1 cellular context compared by ENCODE assay signal in the genomic region with DNA sequence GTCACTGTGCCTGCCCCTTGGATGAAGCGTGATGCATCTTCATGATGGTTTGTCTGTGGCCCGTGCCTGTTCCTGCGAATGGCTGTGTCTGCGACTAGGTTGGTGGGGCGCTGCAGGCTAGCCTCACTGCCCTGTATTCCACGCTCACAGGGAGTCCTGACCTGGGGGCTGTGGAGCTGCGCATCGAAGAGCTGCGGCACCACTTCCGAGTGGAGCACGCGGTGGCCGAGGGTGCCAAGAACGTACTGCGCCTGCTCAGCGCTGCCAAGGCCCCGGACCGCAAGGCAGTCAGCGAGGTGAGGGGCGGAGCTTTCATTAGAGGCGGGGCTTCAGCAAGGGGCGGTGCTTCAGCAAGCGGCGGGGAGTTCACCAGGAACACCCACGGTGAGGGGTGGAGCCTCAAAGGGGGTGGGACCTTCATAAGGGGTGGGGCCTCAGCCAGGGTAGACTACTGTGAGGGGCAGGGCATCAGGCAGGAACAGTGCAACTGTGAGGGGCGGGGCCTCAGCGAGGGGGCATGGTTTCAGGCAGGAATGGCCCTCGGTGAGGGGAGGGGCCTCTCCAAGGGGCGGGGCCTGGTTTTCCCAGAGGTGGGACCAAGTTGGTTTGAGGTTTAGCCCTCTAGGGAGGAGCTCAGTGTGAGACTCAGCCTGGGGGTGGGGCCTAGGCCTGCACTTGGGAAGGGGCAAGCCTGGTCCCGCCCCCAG.
TF ChIP-seq lines count a peak whose summit lies in the region.

No MANE protein-coding gene starts in this region.

TF ChIP-seq in K562, 482 proteins besides CTCF, POLR2A, EP300 and RAD21 (continued from another document and continues in another):
- TF ChIP-seq CBX3 (IDR thresholded peaks at IDR 0.05; ENCODE audit: borderline replicate concordance in 1 of 2, low read length in 2 of 2) (peak in 1 of 2 experiments; percentile 91; a peak in 1 of 3 replicates), DACH1 (IDR thresholded peaks at IDR 0.05; ENCODE audit: partially characterized antibody) (no peak), MIER1 (IDR thresholded peaks at IDR 0.05; ENCODE audit: low read depth) (no peak), E2F4 (CRISPR knock-in tag; IDR thresholded peaks at IDR 0.05; ENCODE audit: low read depth) (no peak), MYC (IDR thresholded peaks at IDR 0.05; ENCODE audit: low read depth, low read length) (peak; percentile 68), MYC (CRISPR knock-in tag; IDR thresholded peaks at IDR 0.05; ENCODE audit: borderline replicate concordance, low read depth) (no peak), SRF (CRISPR knock-in tag; IDR thresholded peaks at IDR 0.05) (no peak; a peak in 1 of 4 replicates), POLR2AphosphoS5 (IDR thresholded peaks at IDR 0.05; ENCODE audit: control insufficient read depth, insufficient read depth, low read depth, low read length) (no peak), ZNF174 (CRISPR knock-in tag; IDR thresholded peaks at IDR 0.05) (no peak), ZFP36 (IDR thresholded peaks at IDR 0.05; ENCODE audit: low read depth, low read length, partially characterized antibody) (no peak), PATZ1 (CRISPR knock-in tag; IDR thresholded peaks at IDR 0.05; ENCODE audit: borderline replicate concordance) (no peak), GTF2F1 (IDR thresholded peaks at IDR 0.05; ENCODE audit: low read depth, low read length) (no peak), CREBBP (IDR thresholded peaks at IDR 0.05; ENCODE audit: low read depth, low read length) (no peak), YY1 (IDR thresholded peaks at IDR 0.05; ENCODE audit: borderline replicate concordance in 1 of 3, control insufficient read depth in 1 of 3, extremely low read depth in 1 of 3, insufficient read depth in 3 of 3, insufficient read length in 1 of 3, insufficient replicate concordance in 2 of 3, low read depth in 1 of 3, low read length in 2 of 3) (peak in 1 of 3 experiments; percentile 29), ZNF354B (CRISPR knock-in tag; IDR thresholded peaks at IDR 0.05) (no peak), SRSF3 (IDR thresholded peaks at IDR 0.05; ENCODE audit: insufficient read depth, low read length) (no peak), EZH2 (IDR thresholded peaks at IDR 0.05; ENCODE audit: borderline replicate concordance, low read depth, low read length) (no peak), U2AF1 (optimal IDR thresholded peaks at IDR 0.05; ENCODE audit: low read depth, low read length) (no peak), NFXL1 (CRISPR knock-in tag; IDR thresholded peaks at IDR 0.05) (no peak), FOXP1 (CRISPR knock-in tag; IDR thresholded peaks at IDR 0.05) (no peak), SAFB (IDR thresholded peaks at IDR 0.05; ENCODE audit: borderline replicate concordance, low read depth, low read length) (no peak), HOXB6 (CRISPR knock-in tag; IDR thresholded peaks at IDR 0.05; ENCODE audit: borderline replicate concordance) (no peak), NFYB (IDR thresholded peaks at IDR 0.05; ENCODE audit: extremely low read depth, insufficient read length) (no peak), PRMT5 (CRISPR knock-in tag; IDR thresholded peaks at IDR 0.05) (no peak), RUNX1 (IDR thresholded peaks at IDR 0.05; ENCODE audit: low read depth) (0 out of 2 replicates have a peak, but pooled peaks have one; percentile 24), KDM1A (IDR thresholded peaks at IDR 0.05) (no peak), RFX7 (CRISPR knock-in tag; IDR thresholded peaks at IDR 0.05) (no peak), TEAD4 (IDR thresholded peaks at IDR 0.05; ENCODE audit: low read length) (no peak), TEAD4 (CRISPR knock-in tag; IDR thresholded peaks at IDR 0.05; ENCODE audit: borderline replicate concordance) (no peak), SP2 (IDR thresholded peaks at IDR 0.05; ENCODE audit: extremely low read depth, low read depth, low read length, poor library complexity, severe bottlenecking) (no peak), ZNF551 (CRISPR knock-in tag; IDR thresholded peaks at IDR 0.05) (no peak), ZNF146 (CRISPR knock-in tag; IDR thresholded peaks at IDR 0.05; ENCODE audit: unreplicated experiment) (no peak), CBFA2T2 (conservative IDR thresholded peaks at IDR 0.05) (no peak), PCBP1 (IDR thresholded peaks at IDR 0.05; ENCODE audit: low read depth, low read length, poor library complexity, severe bottlenecking) (no peak), KDM2B (CRISPR knock-in tag; IDR thresholded peaks at IDR 0.05) (peak; percentile 63; the same call in 1 of the 2 replicates), SAP30 (IDR thresholded peaks at IDR 0.05; ENCODE audit: borderline replicate concordance, insufficient read depth, low read depth, low read length, poor library complexity, severe bottlenecking) (no peak), RBM34 (IDR thresholded peaks at IDR 0.05; ENCODE audit: borderline replicate concordance, insufficient read depth, low read length) (no peak), HLTF (IDR thresholded peaks at IDR 0.05) (no peak), POLR2G (IDR thresholded peaks at IDR 0.05; ENCODE audit: low read depth, low read length) (peak; percentile 65), NUFIP1 (IDR thresholded peaks at IDR 0.05; ENCODE audit: partially characterized antibody) (no peak), PHTF2 (CRISPR knock-in tag; IDR thresholded peaks at IDR 0.05) (no peak), SIRT6 (IDR thresholded peaks at IDR 0.05; ENCODE audit: low read depth, low read length) (no peak), HDGF (IDR thresholded peaks at IDR 0.05) (peak; percentile 61; the same call in 1 of the 2 replicates), ZNF76 (CRISPR knock-in tag; IDR thresholded peaks at IDR 0.05; ENCODE audit: borderline replicate concordance) (no peak), MBD2 (IDR thresholded peaks at IDR 0.05; ENCODE audit: borderline replicate concordance, low read depth) (no peak), RBM14 (IDR thresholded peaks at IDR 0.05; ENCODE audit: borderline replicate concordance, insufficient read depth, low read depth, low read length) (no peak), TFE3 (CRISPR knock-in tag; IDR thresholded peaks at IDR 0.05) (no peak), ZKSCAN3 (CRISPR knock-in tag; IDR thresholded peaks at IDR 0.05) (no peak), TGIF2 (CRISPR knock-in tag; IDR thresholded peaks at IDR 0.05) (no peak), ZNF75A (CRISPR knock-in tag; IDR thresholded peaks at IDR 0.05) (no peak), ZNF785 (CRISPR knock-in tag; IDR thresholded peaks at IDR 0.05) (no peak), KDM4B (IDR thresholded peaks at IDR 0.05; ENCODE audit: borderline replicate concordance in 2 of 2, low read depth in 1 of 2) (peak in 1 of 2 experiments; percentile 24; a peak in 1 of 4 replicates), SETDB1 (IDR thresholded peaks at IDR 0.05; ENCODE audit: low read length) (peak; percentile 45), SMARCB1 (IDR thresholded peaks at IDR 0.05; ENCODE audit: insufficient read length, low read depth) (no peak), ZBED1 (IDR thresholded peaks at IDR 0.05) (peak; percentile 34; the same call in 1 of the 2 replicates)
- TF ChIP-seq, protein P1, sequence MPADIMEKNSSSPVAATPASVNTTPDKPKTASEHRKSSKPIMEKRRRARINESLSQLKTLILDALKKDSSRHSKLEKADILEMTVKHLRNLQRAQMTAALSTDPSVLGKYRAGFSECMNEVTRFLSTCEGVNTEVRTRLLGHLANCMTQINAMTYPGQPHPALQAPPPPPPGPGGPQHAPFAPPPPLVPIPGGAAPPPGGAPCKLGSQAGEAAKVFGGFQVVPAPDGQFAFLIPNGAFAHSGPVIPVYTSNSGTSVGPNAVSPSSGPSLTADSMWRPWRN (IDR thresholded peaks at IDR 0.05; ENCODE audit: low read depth), result no peak
- TF ChIP-seq, protein P2, sequence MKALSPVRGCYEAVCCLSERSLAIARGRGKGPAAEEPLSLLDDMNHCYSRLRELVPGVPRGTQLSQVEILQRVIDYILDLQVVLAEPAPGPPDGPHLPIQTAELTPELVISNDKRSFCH (CRISPR knock-in tag; IDR thresholded peaks at IDR 0.05), result no peak
- TF ChIP-seq, protein P2 (tag; IDR thresholded peaks at IDR 0.05), result no peak
- TF ChIP-seq, protein P3, sequence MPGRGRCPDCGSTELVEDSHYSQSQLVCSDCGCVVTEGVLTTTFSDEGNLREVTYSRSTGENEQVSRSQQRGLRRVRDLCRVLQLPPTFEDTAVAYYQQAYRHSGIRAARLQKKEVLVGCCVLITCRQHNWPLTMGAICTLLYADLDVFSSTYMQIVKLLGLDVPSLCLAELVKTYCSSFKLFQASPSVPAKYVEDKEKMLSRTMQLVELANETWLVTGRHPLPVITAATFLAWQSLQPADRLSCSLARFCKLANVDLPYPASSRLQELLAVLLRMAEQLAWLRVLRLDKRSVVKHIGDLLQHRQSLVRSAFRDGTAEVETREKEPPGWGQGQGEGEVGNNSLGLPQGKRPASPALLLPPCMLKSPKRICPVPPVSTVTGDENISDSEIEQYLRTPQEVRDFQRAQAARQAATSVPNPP (IDR thresholded peaks at IDR 0.05; ENCODE audit: borderline replicate concordance, insufficient read depth, insufficient read length), result no peak
- TF ChIP-seq, protein P4, sequence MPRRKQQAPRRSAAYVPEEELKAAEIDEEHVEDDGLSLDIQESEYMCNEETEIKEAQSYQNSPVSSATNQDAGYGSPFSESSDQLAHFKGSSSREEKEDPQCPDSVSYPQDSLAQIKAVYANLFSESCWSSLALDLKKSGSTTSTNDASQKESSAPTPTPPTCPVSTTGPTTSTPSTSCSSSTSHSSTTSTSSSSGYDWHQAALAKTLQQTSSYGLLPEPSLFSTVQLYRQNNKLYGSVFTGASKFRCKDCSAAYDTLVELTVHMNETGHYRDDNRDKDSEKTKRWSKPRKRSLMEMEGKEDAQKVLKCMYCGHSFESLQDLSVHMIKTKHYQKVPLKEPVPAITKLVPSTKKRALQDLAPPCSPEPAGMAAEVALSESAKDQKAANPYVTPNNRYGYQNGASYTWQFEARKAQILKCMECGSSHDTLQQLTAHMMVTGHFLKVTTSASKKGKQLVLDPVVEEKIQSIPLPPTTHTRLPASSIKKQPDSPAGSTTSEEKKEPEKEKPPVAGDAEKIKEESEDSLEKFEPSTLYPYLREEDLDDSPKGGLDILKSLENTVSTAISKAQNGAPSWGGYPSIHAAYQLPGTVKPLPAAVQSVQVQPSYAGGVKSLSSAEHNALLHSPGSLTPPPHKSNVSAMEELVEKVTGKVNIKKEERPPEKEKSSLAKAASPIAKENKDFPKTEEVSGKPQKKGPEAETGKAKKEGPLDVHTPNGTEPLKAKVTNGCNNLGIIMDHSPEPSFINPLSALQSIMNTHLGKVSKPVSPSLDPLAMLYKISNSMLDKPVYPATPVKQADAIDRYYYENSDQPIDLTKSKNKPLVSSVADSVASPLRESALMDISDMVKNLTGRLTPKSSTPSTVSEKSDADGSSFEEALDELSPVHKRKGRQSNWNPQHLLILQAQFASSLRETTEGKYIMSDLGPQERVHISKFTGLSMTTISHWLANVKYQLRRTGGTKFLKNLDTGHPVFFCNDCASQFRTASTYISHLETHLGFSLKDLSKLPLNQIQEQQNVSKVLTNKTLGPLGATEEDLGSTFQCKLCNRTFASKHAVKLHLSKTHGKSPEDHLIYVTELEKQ (CRISPR knock-in tag; IDR thresholded peaks at IDR 0.05), result no peak
- TF ChIP-seq, protein P5, sequence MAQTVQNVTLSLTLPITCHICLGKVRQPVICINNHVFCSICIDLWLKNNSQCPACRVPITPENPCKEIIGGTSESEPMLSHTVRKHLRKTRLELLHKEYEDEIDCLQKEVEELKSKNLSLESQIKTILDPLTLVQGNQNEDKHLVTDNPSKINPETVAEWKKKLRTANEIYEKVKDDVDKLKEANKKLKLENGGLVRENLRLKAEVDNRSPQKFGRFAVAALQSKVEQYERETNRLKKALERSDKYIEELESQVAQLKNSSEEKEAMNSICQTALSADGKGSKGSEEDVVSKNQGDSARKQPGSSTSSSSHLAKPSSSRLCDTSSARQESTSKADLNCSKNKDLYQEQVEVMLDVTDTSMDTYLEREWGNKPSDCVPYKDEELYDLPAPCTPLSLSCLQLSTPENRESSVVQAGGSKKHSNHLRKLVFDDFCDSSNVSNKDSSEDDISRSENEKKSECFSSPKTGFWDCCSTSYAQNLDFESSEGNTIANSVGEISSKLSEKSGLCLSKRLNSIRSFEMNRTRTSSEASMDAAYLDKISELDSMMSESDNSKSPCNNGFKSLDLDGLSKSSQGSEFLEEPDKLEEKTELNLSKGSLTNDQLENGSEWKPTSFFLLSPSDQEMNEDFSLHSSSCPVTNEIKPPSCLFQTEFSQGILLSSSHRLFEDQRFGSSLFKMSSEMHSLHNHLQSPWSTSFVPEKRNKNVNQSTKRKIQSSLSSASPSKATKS (CRISPR knock-in tag; IDR thresholded peaks at IDR 0.05), result no peak
